In genomic region chr10:23198610-23198939, GRCh38 we compare ENCODE assay signal across 26 cellular contexts. TPM values are rescaled to one million over a fixed set of nuclear protein-coding genes. Genes with fewer than 3 reads are reported as not detected.
DNase-seq lines count a peak whose midpoint lies in the region; ATAC-seq, FAIRE-seq and TF ChIP-seq lines count a peak whose summit lies in the region.
"Had no signal": no experiment of that assay in that cellular context is flagged by ENCODE, and none has a peak within 500 bp of the region (broad histone marks: within the 10 kb centered on the region; RNA-seq: fewer than 3 reads in every experiment).

No MANE protein-coding gene starts in this region.

- no peak for TF ChIP-seq EP300 in HepG2 (IDR thresholded peaks at IDR 0.05; ENCODE audit: low read depth in 2 of 2, low read length in 2 of 2)
- no peak for TF ChIP-seq EP300 in HepG2 (CRISPR knock-in tag; IDR thresholded peaks at IDR 0.05; ENCODE audit: borderline replicate concordance)
- TF ChIP-seq EP300 in tibial nerve (IDR thresholded peaks at IDR 0.05): no peak

- peak overlapping the region; percentile 51 for H3K4me2 ChIP-seq in HepG2 (ENCODE audit: low read depth, low read length)
- H3K4me2 ChIP-seq: PC-9 had no signal

- H3K27me3 ChIP-seq in HepG2 (ENCODE audit: control insufficient read depth in 1 of 2, insufficient read depth in 2 of 2, low read length in 2 of 2) (peaks cover 1 to 79% of the 10 kb centered on the region in 2 experiments; a peak in 3 of 5 replicates), right lobe of liver (peaks cover 8 to 32% of the 10 kb centered on the region in 2 donors), iPS-20b (ENCODE audit: insufficient read depth, low read length) (peaks cover 100% of the 10 kb centered on the region), esophagus squamous epithelium (peaks cover 0 to 100% (median 34%) of the 10 kb centered on the region in 4 donors), tibial nerve (peaks cover 0 to 80% of the 10 kb centered on the region in 2 donors)

- H3K9me3 ChIP-seq in HepG2 (ENCODE audit: low read length) (no peaks in the 10 kb centered on the region), right lobe of liver (no peaks in the 10 kb centered on the region), SK-N-MC (ENCODE audit: low read depth, low read length) (no peaks in the 10 kb centered on the region), iPS-20b (ENCODE audit: insufficient read depth, low read depth, low read length) (peaks cover 16% of the 10 kb centered on the region; the same call in 1 of the 2 replicates), esophagus squamous epithelium (no peaks in the 10 kb centered on the region), tibial nerve (no peaks in the 10 kb centered on the region)
- H3K9me3 ChIP-seq: heart right ventricle, MG63, uterus had no signal

- no peak overlapping the region for H2AFZ ChIP-seq in HepG2 (ENCODE audit: low read length)
- H2AFZ ChIP-seq: PC-9 had no signal

- no TSS peak for BruUV-seq in HepG2 (replicated peaks; lab: Mats Ljungman, UMichigan)

- TF ChIP-seq RAD21 in HepG2 (CRISPR knock-in tag; IDR thresholded peaks at IDR 0.05): no peak

- in situ Hi-C loops in HepG2 (cut with HindIII; ENCODE audit: extremely low pct_ligation_motif_present, low pct_unique_long_range_greater_than_20kb): no loop called here

- ATAC-seq in HepG2: no peak
- ATAC-seq in right lobe of liver: no peak
- no peak for ATAC-seq in GM18870 (IDR thresholded peaks at IDR 0.05; ENCODE audit: unreplicated experiment)
- ATAC-seq: heart right ventricle, T-helper 17 cell had no signal

- DNase-seq in HepG2 (ENCODE audit: low spot score) (no peak), right lobe of liver (no peak), SK-N-MC (ENCODE audit: low read depth, low spot score) (no peak), esophagus squamous epithelium (lab: John Stamatoyannopoulos, UW) (no peak), NCI-H510A (lab: John Stamatoyannopoulos, UW) (no peak), tibial nerve (ENCODE audit: low spot score in 2 of 2) (no peak)
- DNase-seq: activated CD4-positive, alpha-beta T cell treated with anti-CD3 and anti-CD28 coated beads, Interleukin-2, amount 50 U/mL, for 48 hours; activated effector memory CD4-positive, alpha-beta T cell treated with anti-CD3 and anti-CD28 coated beads, Interleukin-2, amount 50 U/mL, for 16 hours; dermis blood vessel endothelial cell; heart right ventricle; NCI-H1930; NCI-H524 treated with DMSO at 0.1 percent for 48 hours; PC-9; substantia nigra; T-helper 17 cell; uterus had no signal

- H3K79me2 ChIP-seq in HepG2 (ENCODE audit: insufficient read depth, low read length): no peaks in the 10 kb centered on the region

- no peaks in the 10 kb centered on the region for H4K20me1 ChIP-seq in HepG2 (ENCODE audit: insufficient read depth, low read length)

- peak overlapping the region in 1 of 3 experiments; percentile 46; a peak in 1 of 6 replicates for H3K4me3 ChIP-seq in HepG2 (replicated peaks in 1 of 3; ENCODE audit: insufficient read depth in 1 of 3, low read depth in 2 of 3, low read length in 3 of 3)
- H3K4me3 ChIP-seq in right lobe of liver: no peak overlapping the region
- peak overlapping the region; percentile 62 for H3K4me3 ChIP-seq in SK-N-MC
- peak overlapping the region; percentile 66; the same call in 1 of the 2 replicates for H3K4me3 ChIP-seq in iPS-20b (ENCODE audit: low read length)
- no peak overlapping the region for H3K4me3 ChIP-seq in esophagus squamous epithelium
- H3K4me3 ChIP-seq in tibial nerve: no peak overlapping the region
- H3K4me3 ChIP-seq: PC-9, uterus had no signal

- CTCF ChIA-PET in HepG2 (lab: Yijun Ruan, JAX; ENCODE audit: low intra/inter-chr PET ratio, low total read pairs): no interaction called here

- peaks cover 17% of the 10 kb centered on the region for H3K4me1 ChIP-seq in HepG2 (ENCODE audit: insufficient read depth, low read length)
- peaks cover 0 to 4% (median 0%) of the 10 kb centered on the region in 4 donors for H3K4me1 ChIP-seq in right lobe of liver
- H3K4me1 ChIP-seq in iPS-20b (ENCODE audit: insufficient read depth, low read length): 0 out of 2 replicates have a peak, but pooled peaks cover 2% of the 10 kb centered on the region
- H3K4me1 ChIP-seq in esophagus squamous epithelium: peaks cover 0 to 11% (median 0%) of the 10 kb centered on the region in 3 donors
- peaks cover 0 to 18% (median 0%) of the 10 kb centered on the region in 4 donors for H3K4me1 ChIP-seq in tibial nerve
- H3K4me1 ChIP-seq: uterus had no signal

- POLR2A ChIA-PET in HepG2 (lab: Yijun Ruan, JAX): no interaction called here

- H3K36me3 ChIP-seq in HepG2 (replicated peaks in 1 of 2; ENCODE audit: control insufficient read depth in 1 of 2, insufficient read depth in 2 of 2, low read length in 2 of 2) (no peaks in the 10 kb centered on the region), right lobe of liver (no peaks in the 10 kb centered on the region), SK-N-MC (ENCODE audit: insufficient read depth, low read length) (no peaks in the 10 kb centered on the region), iPS-20b (ENCODE audit: insufficient read depth, low read depth, low read length) (no peaks in the 10 kb centered on the region), esophagus squamous epithelium (no peaks in the 10 kb centered on the region), tibial nerve (no peaks in the 10 kb centered on the region)
- H3K36me3 ChIP-seq: heart right ventricle, MG63, uterus had no signal

- TF ChIP-seq CTCF in HepG2 (CRISPR knock-in tag; IDR thresholded peaks at IDR 0.05) (no peak), right lobe of liver (IDR thresholded peaks at IDR 0.05) (no peak), esophagus squamous epithelium (IDR thresholded peaks at IDR 0.05) (no peak), tibial nerve (IDR thresholded peaks at IDR 0.05) (no peak)

- no peak overlapping the region for H3K9ac ChIP-seq in HepG2 (ENCODE audit: insufficient read depth, low read depth, low read length)
- no peak overlapping the region for H3K9ac ChIP-seq in SK-N-MC (ENCODE audit: insufficient read length)
- H3K9ac ChIP-seq in iPS-20b (ENCODE audit: low read depth, low read length): no peak overlapping the region

- TF ChIP-seq POLR2A in HepG2 (IDR thresholded peaks at IDR 0.05; ENCODE audit: insufficient read depth in 1 of 2, low read depth in 2 of 2, low read length in 2 of 2) (no peak), right lobe of liver (IDR thresholded peaks at IDR 0.05) (no peak), esophagus squamous epithelium (IDR thresholded peaks at IDR 0.05) (no peak), tibial nerve (IDR thresholded peaks at IDR 0.05) (no peak)

- H3K27ac ChIP-seq in HepG2 (ENCODE audit: extremely low read length, insufficient read depth, low read length): no peak overlapping the region
- H3K27ac ChIP-seq in right lobe of liver: no peak overlapping the region
- H3K27ac ChIP-seq in SK-N-MC: no peak overlapping the region
- H3K27ac ChIP-seq in iPS-20b (ENCODE audit: low read length): no peak overlapping the region
- no peak overlapping the region for H3K27ac ChIP-seq in esophagus squamous epithelium
- H3K27ac ChIP-seq in tibial nerve: no peak overlapping the region
- H3K27ac ChIP-seq: heart right ventricle, HL-60, PC-9, uterus, VCaP had no signal

- 18% methylated on average over 2 of the region's 13 CpGs for WGBS in HepG2 (ENCODE audit: low lambda C conversion rate)
- WGBS in right lobe of liver (ENCODE audit: insufficient coverage, low coverage, low lambda C conversion rate, missing lambda C conversion rate): 0% methylated on average over 2 of the region's 13 CpGs
- 2 to 10% methylated on average over 10 to 11 of the region's 13 CpGs for WGBS in esophagus squamous epithelium, 2 donors
- 1 to 3% methylated on average over 13 of the region's 13 CpGs for WGBS in tibial nerve, 2 donors

- intact Hi-C loops in HepG2 (cut with micrococcal nuclease; ENCODE audit: unreplicated experiment) (no loop called here), right lobe of liver (cut with DNase I) (no loop called here), esophagus squamous epithelium (cut with DNase I) (no loop called here)

- no peak for FAIRE-seq in HepG2 (lab: Jason Lieb, UNC)

TF ChIP-seq in HepG2, 621 proteins besides CTCF, POLR2A, EP300 and RAD21 (continues in another document):
- no peak for TF ChIP-seq MXD4 (CRISPR knock-in tag; IDR thresholded peaks at IDR 0.05)
- TF ChIP-seq BORCS8-MEF2B (CRISPR knock-in tag; IDR thresholded peaks at IDR 0.05): no peak
- no peak for TF ChIP-seq ARHGAP35 (CRISPR knock-in tag; IDR thresholded peaks at IDR 0.05; ENCODE audit: borderline replicate concordance)
- TF ChIP-seq ZNF589 (CRISPR knock-in tag; conservative IDR thresholded peaks at IDR 0.05): no peak
- TF ChIP-seq PAX8 (CRISPR knock-in tag; IDR thresholded peaks at IDR 0.05; ENCODE audit: borderline replicate concordance): no peak
- TF ChIP-seq PTBP1 (IDR thresholded peaks at IDR 0.05; ENCODE audit: low read depth, low read length, poor library complexity, severe bottlenecking): no peak
- TF ChIP-seq ZNF124 (CRISPR knock-in tag; IDR thresholded peaks at IDR 0.05): no peak
- TF ChIP-seq ZNF274 (CRISPR knock-in tag; IDR thresholded peaks at IDR 0.05): no peak

RNA-seq across cellular contexts. Expression of gene PTF1A, which starts 6.5 kb away (rescaled TPM):
- not detected in 2 replicates for total RNA-seq in HepG2 (2016; rRNA removed; fragmentation: Illumina TruSeq; extraction: Trizol)
- not detected in 2 replicates for total RNA-seq in HepG2 (2016; cell fraction: cytosol; rRNA removed; fragmentation: Illumina TruSeq; extraction: Trizol; ENCODE audit: low read depth)
- not detected in 2 replicates for total RNA-seq in HepG2 (2016; cell fraction: insoluble cytoplasmic fraction; rRNA removed; fragmentation: Illumina TruSeq; extraction: Trizol)
- total RNA-seq in HepG2 (2016; cell fraction: membrane; rRNA removed; fragmentation: Illumina TruSeq; extraction: Trizol): not detected in 2 replicates
- not detected in 2 replicates for total RNA-seq in HepG2 (2016; cell fraction: nucleus; rRNA removed; fragmentation: Illumina TruSeq; extraction: Trizol)
- not detected in 2 replicates for polyA plus RNA-seq in HepG2 (2011; rRNA removed)
- not detected in 2 replicates for polyA plus RNA-seq in HepG2 (2011; cell fraction: cytosol; rRNA removed)
- polyA plus RNA-seq in HepG2 (2011; cell fraction: nucleus; rRNA removed): not detected in 2 replicates
- not detected in 2 replicates for polyA plus RNA-seq in HepG2 (2012)
- not detected in 2 replicates for polyA plus RNA-seq in HepG2 (2016; cell fraction: cytosol; fragmentation: Illumina TruSeq; extraction: Trizol; ENCODE audit: low read depth)
- not detected in 2 replicates for polyA plus RNA-seq in HepG2 (2016; cell fraction: insoluble cytoplasmic fraction; fragmentation: Illumina TruSeq; extraction: Trizol; ENCODE audit: low read depth)
- not detected in 2 replicates for polyA plus RNA-seq in HepG2 (2016; cell fraction: membrane; fragmentation: Illumina TruSeq; extraction: Trizol; ENCODE audit: low read depth)
- not detected in 2 replicates for polyA plus RNA-seq in HepG2 (2016; cell fraction: nucleus; fragmentation: Illumina TruSeq; extraction: Trizol; ENCODE audit: insufficient read depth, low read depth)
- polyA minus RNA-seq in HepG2 (2011; rRNA and poly(A)+ RNA removed; ENCODE audit: low replicate concordance): not detected in 2 replicates
- not detected in 2 replicates for polyA minus RNA-seq in HepG2 (2011; cell fraction: cytosol; rRNA and poly(A)+ RNA removed)
- not detected in 2 replicates for polyA minus RNA-seq in HepG2 (2011; cell fraction: nucleus; rRNA and poly(A)+ RNA removed)
- total RNA-seq in right lobe of liver: not detected
- not detected for total RNA-seq in esophagus squamous epithelium
- under 1 TPM in 1 of 4 donors, not detected in 3; 0.90 TPM for total RNA-seq in tibial nerve
- total RNA-seq: A673, dermis blood vessel endothelial cell, heart right ventricle, kidney epithelial cell, lung microvascular endothelial cell, osteocyte, PC-9, T-helper 17 cell had no signal
- polyA plus RNA-seq: BJ, heart right ventricle had no signal

Comparison
In these comparisons a context has a peak if more than half of its experiments do, and no peak if none do; other contexts are left out.
1. H3K4me3 ChIP-seq: peak in SK-N-MC (single experiment) and iPS-20b (single experiment); none in right lobe of liver (0 of 3), esophagus squamous epithelium (0 of 4) and tibial nerve (0 of 4).